3 cellular contexts compared by ENCODE assay signal in the genomic region with DNA sequence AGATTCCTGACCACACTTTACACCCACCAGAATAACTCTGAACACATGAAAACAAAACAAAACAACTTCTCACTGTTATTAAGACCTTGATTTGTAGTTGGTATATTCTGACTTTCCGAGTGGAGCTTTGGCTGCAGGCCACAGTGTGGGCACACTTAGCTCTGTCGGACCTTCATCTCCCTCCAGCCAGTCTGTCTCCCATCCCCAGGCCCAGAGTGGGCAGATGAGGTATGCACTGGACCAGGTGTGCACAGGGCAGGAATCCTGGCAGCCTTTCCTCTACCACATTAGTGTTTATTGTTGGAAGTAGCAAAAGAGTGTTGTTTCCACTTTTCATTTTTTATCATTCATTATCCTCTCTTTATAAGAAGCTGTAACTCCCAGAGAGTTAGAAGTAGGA.
"Had no signal": no experiment of that assay in that cellular context is flagged by ENCODE, and none has a peak within 500 bp of the region (broad histone marks: within the 10 kb centered on the region; RNA-seq: fewer than 3 reads in every experiment).

No MANE protein-coding gene starts in this region.

- H3K4me3 ChIP-seq: GM12878 had no signal

- DNase-seq: GDM1, GF-D8 had no signal

- ATAC-seq: GM12878 had no signal
